8 cellular contexts compared by ENCODE assay signal in the genomic region with DNA sequence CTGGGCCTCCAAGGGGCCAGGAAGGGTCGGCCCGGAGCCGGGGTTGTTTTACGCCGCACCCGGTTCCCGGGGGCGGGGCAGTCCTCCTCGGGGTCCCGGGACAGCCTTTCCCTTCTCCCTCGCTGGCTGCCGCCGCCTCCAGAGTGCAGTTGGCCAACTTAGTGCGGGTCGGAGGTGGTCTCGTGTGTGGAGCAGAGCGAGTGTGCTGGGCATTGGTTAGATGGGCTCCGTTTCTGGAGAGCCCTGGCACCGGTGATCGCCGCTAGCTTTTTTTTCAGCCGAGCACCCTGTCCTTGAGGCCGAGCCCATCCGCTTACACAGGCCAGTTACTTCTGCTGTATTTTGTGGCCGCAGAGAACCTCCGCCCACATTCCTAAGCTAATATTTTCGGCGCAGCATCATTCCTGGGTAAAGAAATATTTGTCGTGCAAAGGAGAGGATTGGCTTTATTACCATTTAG. TPM values are rescaled to one million over a fixed set of nuclear protein-coding genes. Genes with fewer than 3 reads are reported as not detected.
DNase-seq lines count a peak whose midpoint lies in the region; ATAC-seq and TF ChIP-seq lines count a peak whose summit lies in the region.

No MANE protein-coding gene starts in this region.

- POLR2A ChIA-PET in CD4-positive, alpha-beta memory T cell (lab: Charles Lee; ENCODE audit: partially characterized antibody): interaction anchor here (0.5 to 10.4 kb wide), 5 partner anchors 38 to 54 kb away, joined by 3 to 89 read pairs (median 6); a partner anchor contains a TSS

- peak overlapping the region in 1 of 2 donors; percentile 58 for H3K4me3 ChIP-seq in CD4-positive, alpha-beta memory T cell (ENCODE audit: low read length in 2 of 2)
- H3K4me3 ChIP-seq in left lung (peak overlapping the region; percentile 89 to 96), subcutaneous abdominal adipose tissue (ENCODE audit: low read depth in 1 of 5, low read length in 5 of 5) (peak overlapping the region; percentile 70 to 95 (median 73))

- no peak for TF ChIP-seq CTCF in left lung (IDR thresholded peaks at IDR 0.05)

- H3K9ac ChIP-seq in subcutaneous abdominal adipose tissue (ENCODE audit: low read length in 5 of 5): peak overlapping the region in 4 of 5 donors; percentile 48 to 67 (median 65)

- peaks cover 8% of the 10 kb centered on the region for H3K4me1 ChIP-seq in CD4-positive, alpha-beta memory T cell (ENCODE audit: insufficient read depth, low read length)
- H3K4me1 ChIP-seq in left lung (peaks cover 0 to 16% of the 10 kb centered on the region in 2 donors), subcutaneous abdominal adipose tissue (ENCODE audit: control insufficient read depth in 5 of 5, insufficient read depth in 5 of 5, low read length in 5 of 5) (peaks cover 0 to 15% (median 12%) of the 10 kb centered on the region in 5 donors)

- H3K27me3 Mint-ChIP-seq in CD4-positive, alpha-beta memory T cell: peaks cover 5 to 11% of the 10 kb centered on the region in 2 donors

- H3K9me3 Mint-ChIP-seq in CD4-positive, alpha-beta memory T cell: no peaks in the 10 kb centered on the region

- H3K27ac ChIP-seq in CD4-positive, alpha-beta memory T cell (ENCODE audit: low read depth, low read length): peak overlapping the region; percentile 37
- peak overlapping the region; percentile 42 to 64 for H3K27ac ChIP-seq in left lung
- no peak overlapping the region for H3K27ac ChIP-seq in subcutaneous abdominal adipose tissue (ENCODE audit: low read depth, low read length)

- H3K36me3 Mint-ChIP-seq in CD4-positive, alpha-beta memory T cell: no peaks in the 10 kb centered on the region

- H3K9me3 ChIP-seq in CD4-positive, alpha-beta memory T cell (ENCODE audit: control insufficient read depth in 1 of 2, low read length in 2 of 2): no peaks in the 10 kb centered on the region
- H3K9me3 ChIP-seq in left lung (no peaks in the 10 kb centered on the region), subcutaneous abdominal adipose tissue (ENCODE audit: control insufficient read depth in 5 of 5, low read length in 5 of 5) (no peaks in the 10 kb centered on the region)

- peaks cover 6 to 15% (median 12%) of the 10 kb centered on the region in 4 donors for H3K4me1 Mint-ChIP-seq in CD4-positive, alpha-beta memory T cell

- peak in 3 of 5 donors; percentile 8 to 18 (median 9) for DNase-seq in CD4-positive, alpha-beta memory T cell
- peak; percentile 93 for DNase-seq in RPMI7951 (ENCODE audit: low read depth)
- peak; percentile 19 for DNase-seq in cerebellar cortex (ENCODE audit: low spot score)
- peak in 1 of 2 donors; percentile 49 for DNase-seq in left lung
- DNase-seq in NCI-H1048 (lab: John Stamatoyannopoulos, UW): no peak

- intact Hi-C loops in CD4-positive, alpha-beta memory T cell (cut with micrococcal nuclease): loop anchor here (5.0 to 10.0 kb wide), 4 partner anchors 38 to 1137 kb away; a partner anchor contains a TSS
- intact Hi-C loops in left lung (cut with DNase I): no loop called here

- H3K27ac Mint-ChIP-seq in CD4-positive, alpha-beta memory T cell: no peak overlapping the region

- no peaks in the 10 kb centered on the region for H3K27me3 ChIP-seq in CD4-positive, alpha-beta memory T cell (ENCODE audit: insufficient read depth, low read length)
- H3K27me3 ChIP-seq in left lung: no peaks in the 10 kb centered on the region
- peaks cover 0 to 2% (median 0%) of the 10 kb centered on the region in 5 donors for H3K27me3 ChIP-seq in subcutaneous abdominal adipose tissue (ENCODE audit: control insufficient read depth in 5 of 5, insufficient read depth in 4 of 5, low read length in 5 of 5)

- ATAC-seq in GM18873 (IDR thresholded peaks at IDR 0.05; ENCODE audit: low FRiP score, unreplicated experiment) (peak; percentile 16), HG03108 (IDR thresholded peaks at IDR 0.05; ENCODE audit: unreplicated experiment) (peak; percentile 29), left lung (peak; percentile 77)

- CTCF ChIA-PET in CD4-positive, alpha-beta memory T cell (lab: Charles Lee; ENCODE audit: partially characterized antibody): interaction anchor here (0.8 to 2.5 kb wide), 5 partner anchors 20 to 54 kb away, joined by 3 to 6 read pairs (median 5); a partner anchor contains a TSS

- H3K4me3 Mint-ChIP-seq in CD4-positive, alpha-beta memory T cell: peak overlapping the region; percentile 62 to 81 (median 75)

- no peaks in the 10 kb centered on the region for H3K36me3 ChIP-seq in CD4-positive, alpha-beta memory T cell (ENCODE audit: insufficient read depth, low read length)
- H3K36me3 ChIP-seq in left lung (no peaks in the 10 kb centered on the region), subcutaneous abdominal adipose tissue (ENCODE audit: control insufficient read depth in 5 of 5, insufficient read depth in 5 of 5, low read length in 5 of 5) (no peaks in the 10 kb centered on the region)

RNA-seq across cellular contexts. Expression of a gene that starts 0.6 kb away (rescaled TPM):
- total RNA-seq in CD4-positive, alpha-beta memory T cell: under 1 TPM in 1 of 2 experiments, not detected in 1; 0.20 TPM
- polyA plus RNA-seq in CD4-positive, alpha-beta memory T cell: not detected
- 134 and 151 TPM in 2 replicates for total RNA-seq in RPMI7951 (2014; rRNA removed; shearing (Covaris generic))
- total RNA-seq in left lung: 10 to 100 TPM in 1 of 2 donors, 1 to 10 TPM in 1; 3.5 to 15.4 TPM

RNA-seq across cellular contexts. Expression of a gene that starts 37.9 kb away (rescaled TPM):
- total RNA-seq in CD4-positive, alpha-beta memory T cell: 1,000 to 10,000 TPM; 2,753 to 2,900 TPM
- 1,000 to 10,000 TPM; 1,134 to 2,730 TPM for polyA plus RNA-seq in CD4-positive, alpha-beta memory T cell
- total RNA-seq in RPMI7951 (2014; rRNA removed; shearing (Covaris generic)): 269 and 279 TPM in 2 replicates
- 1,000 to 10,000 TPM; 1,369 to 1,478 TPM for total RNA-seq in left lung

Comparison
In these comparisons a context has a peak if more than half of its experiments do, and no peak if none do; other contexts are left out.
1. ATAC-seq: peak in every context shown above with its lines; median percentile 77 in left lung; 29 in HG03108; 16 in GM18873.